ENCODE assay signal across 9 cellular contexts in the genomic region with DNA sequence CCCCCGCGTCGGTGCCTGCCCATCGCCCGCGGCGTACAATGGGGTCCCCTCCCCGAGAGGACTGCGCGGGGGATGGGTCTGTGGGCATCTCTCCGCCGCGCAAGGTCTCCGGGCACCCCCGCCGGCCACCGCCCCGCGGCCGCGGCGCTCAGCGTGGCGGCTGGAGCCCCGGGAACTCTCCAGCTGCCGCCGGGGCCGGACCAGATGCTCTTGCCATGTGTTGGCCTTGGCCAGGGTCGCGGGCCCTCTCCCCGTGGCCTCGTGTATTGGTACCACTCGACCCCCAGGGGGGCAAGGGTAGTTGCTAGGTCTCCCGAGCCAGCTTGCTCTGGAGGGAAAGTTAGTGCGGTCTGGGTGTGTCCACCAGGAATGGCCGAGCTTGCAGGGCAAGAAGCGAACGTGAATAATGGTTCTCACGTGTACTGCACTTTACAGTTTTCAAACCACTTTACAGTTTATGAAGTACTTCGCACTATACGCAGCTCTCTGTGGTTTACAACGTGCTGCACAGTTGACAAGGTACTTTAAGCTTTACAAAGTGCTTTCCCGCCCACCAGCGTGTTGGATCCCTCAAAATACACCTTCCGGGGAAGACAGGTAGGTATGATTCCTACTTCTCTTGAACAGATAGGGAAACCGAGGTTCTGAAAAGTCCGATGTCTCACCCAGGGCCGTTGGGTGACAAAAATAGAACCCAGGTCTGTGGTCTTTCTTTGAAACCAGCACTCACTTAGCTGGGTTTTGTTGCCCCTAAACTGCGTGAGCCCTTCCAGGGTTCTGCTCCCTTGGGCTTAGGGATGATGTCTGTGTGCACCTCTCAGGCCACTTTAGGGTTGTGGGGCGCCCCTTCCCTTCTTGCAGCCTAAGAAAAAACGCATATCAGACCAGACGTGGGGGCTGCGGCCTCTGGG. TPM values are rescaled to one million over a fixed set of nuclear protein-coding genes. Genes with fewer than 3 reads are reported as not detected.
A peak's percentile ranks its signal among the peaks of the same experiment; 100 is the strongest.
DNase-seq lines count a peak whose midpoint lies in the region; ATAC-seq, FAIRE-seq and TF ChIP-seq lines count a peak whose summit lies in the region.
"Had no signal": no experiment of that assay in that cellular context is flagged by ENCODE, and none has a peak within 500 bp of the region (broad histone marks: within the 10 kb centered on the region; RNA-seq: fewer than 3 reads in every experiment).

No MANE protein-coding gene starts in this region.

- H4K5ac ChIP-seq in H1 (ENCODE audit: insufficient read length, low read depth, low read length) = no peak overlapping the region

- H2BK120ac ChIP-seq in H1 (replicated peaks; ENCODE audit: low read depth, low read length) = no peak overlapping the region

- H3K4me3 ChIP-seq in NB4 (ENCODE audit: low read depth, low read length) (no peak overlapping the region), H1 (ENCODE audit: extremely low read depth in 1 of 4, insufficient read depth in 2 of 4, low read depth in 3 of 4, low read length in 4 of 4) (peak overlapping the region; percentile 40 to 57 (median 50)), neuron (ENCODE audit: low read length) (peak overlapping the region; percentile 53)

- H3K23me2 ChIP-seq in H1 (ENCODE audit: low read depth, low read length) = peaks cover 4% of the 10 kb centered on the region; the same call in 1 of the 2 replicates

- TF ChIP-seq CTCF in NB4 (IDR thresholded peaks at IDR 0.05; ENCODE audit: low read depth, low read length) (no peak), H1 (IDR thresholded peaks at IDR 0.05; ENCODE audit: control extremely low read depth in 1 of 3, insufficient read depth in 1 of 3, low read depth in 1 of 3, low read length in 3 of 3) (no peak)

- H2AK5ac ChIP-seq in H1 (ENCODE audit: low read depth, low read length) = no peak overlapping the region

- peak; percentile 67 for DNase-seq in DMS79 treated with DMSO at 0.1 percent for 48 hours (lab: John Stamatoyannopoulos, UW)
- DNase-seq in NB4 (ENCODE audit: low read depth) = peak; percentile 46
- no peak for DNase-seq in H1 (ENCODE audit: low read depth in 1 of 2, low spot score in 2 of 2)
- DNase-seq in HEK293T (ENCODE audit: extremely low spot score) = no peak
- DNase-seq in islet precursor cell = no peak

- H2AFZ ChIP-seq in H1 (ENCODE audit: low read length) = no peak overlapping the region
- H2AFZ ChIP-seq in neuron (ENCODE audit: low read depth, low read length) = no peak overlapping the region

- H3K4ac ChIP-seq in H1 (replicated peaks; ENCODE audit: insufficient read length, low read depth, low read length) = peak overlapping the region; percentile 39

- FAIRE-seq in H1 (lab: Jason Lieb, UNC) = no peak

- no peak overlapping the region for H3K27ac ChIP-seq in H1 (ENCODE audit: low read depth, low read length)

- no peak for TF ChIP-seq RAD21 in H1 (IDR thresholded peaks at IDR 0.05 in 1 of 2, conservative IDR thresholded peaks at IDR 0.05 in 1 of 2; ENCODE audit: low read depth in 2 of 2, low read length in 2 of 2)

- H3K18ac ChIP-seq in H1 (ENCODE audit: extremely low read depth, low read length) = 0 out of 2 replicates have a peak overlapping the region, but pooled peaks have one; percentile 62

- WGBS in H1 (ENCODE audit: extremely low coverage in 1 of 2, insufficient coverage in 1 of 2, insufficient read length in 1 of 2, insufficient replicate concordance in 2 of 2, low coverage in 1 of 2, low lambda C conversion rate in 2 of 2, missing lambda C conversion rate in 1 of 2), 2 experiments = 32% methylated on average over 43 of the region's 53 CpGs; no CpG with 5 or more reads in 1 of the 2 experiments

- no peaks in the 10 kb centered on the region for H3K36me3 ChIP-seq in H1 (ENCODE audit: control insufficient read depth in 2 of 4, insufficient read depth in 4 of 4, low read length in 3 of 4)
- H3K36me3 ChIP-seq in neuron (ENCODE audit: insufficient read depth, low read length) = peaks cover 6% of the 10 kb centered on the region

- H4K20me1 ChIP-seq in H1 (replicated peaks in 1 of 2; ENCODE audit: control insufficient read depth in 1 of 2, insufficient read depth in 2 of 2, low read length in 2 of 2) = peaks cover 5 to 6% of the 10 kb centered on the region in 2 experiments

- H3K79me1 ChIP-seq in H1 (ENCODE audit: low read depth, low read length) = peaks cover 3% of the 10 kb centered on the region; the same call in 1 of the 2 replicates

- H4K91ac ChIP-seq in H1 (replicated peaks; ENCODE audit: insufficient read length, low read length) = no peak overlapping the region

- TF ChIP-seq POLR2A in NB4 (IDR thresholded peaks at IDR 0.05; ENCODE audit: extremely low read depth, insufficient read length) (no peak), H1 (IDR thresholded peaks at IDR 0.05; ENCODE audit: control extremely low read depth in 1 of 2, low read depth in 2 of 2, low read length in 2 of 2) (no peak)

- no peak overlapping the region for H2BK20ac ChIP-seq in H1 (ENCODE audit: low read length)

- TF ChIP-seq EP300 in H1 (IDR thresholded peaks at IDR 0.05; ENCODE audit: borderline replicate concordance in 1 of 2, low read depth in 2 of 2, low read length in 2 of 2) = no peak

- no peak overlapping the region for H4K8ac ChIP-seq in H1 (ENCODE audit: extremely low read depth, insufficient read depth, low read length)

- peak overlapping the region; percentile 71 to 76 for H3K4me2 ChIP-seq in H1 (ENCODE audit: insufficient read depth in 1 of 2, low read depth in 2 of 2, low read length in 2 of 2)

- ATAC-seq in GM19467 (IDR thresholded peaks at IDR 0.05; ENCODE audit: unreplicated experiment) (no peak), esophagus mucosa (no peak)

- H3K27me3 ChIP-seq in H1 (replicated peaks in 1 of 4; ENCODE audit: control insufficient read depth in 3 of 4, extremely low read depth in 1 of 4, insufficient read depth in 3 of 4, low read length in 3 of 4) = peaks cover 7 to 24% (median 15%) of the 10 kb centered on the region in 4 experiments
- H3K27me3 ChIP-seq in neuron (ENCODE audit: insufficient read depth, low read length) = no peaks in the 10 kb centered on the region

- H3K9ac ChIP-seq in H1 (replicated peaks in 1 of 4; ENCODE audit: extremely low read depth in 1 of 4, low read depth in 3 of 4, low read length in 3 of 4) = no peak overlapping the region

- H3K4me1 ChIP-seq in H1 (replicated peaks in 1 of 4; ENCODE audit: control insufficient read depth in 3 of 4, insufficient read depth in 4 of 4, low read length in 3 of 4) = peaks cover 0 to 11% (median 5%) of the 10 kb centered on the region in 4 experiments; a peak in 5 of 7 replicates
- H3K4me1 ChIP-seq in neuron (ENCODE audit: insufficient read depth, low read length) = peaks cover 23% of the 10 kb centered on the region

- H3K56ac ChIP-seq in H1 (replicated peaks; ENCODE audit: insufficient read length, low read depth, low read length) = no peak overlapping the region

- H3K14ac ChIP-seq in H1 (ENCODE audit: insufficient read length) = no peak overlapping the region

- CTCF ChIA-PET in H1 (lab: Charles Lee; ENCODE audit: partially characterized antibody) (interaction anchor here (0.6 to 4.1 kb wide), 9 partner anchors 9 to 219 kb away, joined by 3 to 33 read pairs (median 3); no protein-coding TSS in a partner anchor), HEK293T (lab: Yijun Ruan, JAX) (no interaction called here)

- no peak overlapping the region for H2BK5ac ChIP-seq in H1 (ENCODE audit: low read depth, low read length)

- H2BK12ac ChIP-seq in H1 (ENCODE audit: low read depth, low read length) = no peak overlapping the region

- no peaks in the 10 kb centered on the region for H3K9me3 ChIP-seq in H1 (ENCODE audit: insufficient read depth in 2 of 2, low read depth in 1 of 2, low read length in 1 of 2)
- H3K9me3 ChIP-seq in neuron (ENCODE audit: low read length) = no peaks in the 10 kb centered on the region

- no peaks in the 10 kb centered on the region for H3K79me2 ChIP-seq in H1 (ENCODE audit: control insufficient read depth in 1 of 2, insufficient read depth in 2 of 2, low read length in 2 of 2)

- H2BK15ac ChIP-seq in H1 (ENCODE audit: low read length) = no peak overlapping the region

- POLR2A ChIA-PET in H1 (lab: Charles Lee; ENCODE audit: partially characterized antibody) = interaction anchor here (1.6 kb wide), 1 partner anchor 38 kb away, joined by 3 read pairs; no protein-coding TSS in a partner anchor
- POLR2A ChIA-PET in HEK293T (lab: Yijun Ruan, JAX) = interaction anchor here (0.7 kb wide), 1 partner anchor 31 kb away, joined by 3 read pairs; no protein-coding TSS in a partner anchor

- H3K23ac ChIP-seq in H1 (ENCODE audit: insufficient read length) = no peak overlapping the region

TF ChIP-seq in H1, 55 proteins besides CTCF, POLR2A, EP300 and RAD21 (continues in another document):
- TF ChIP-seq SUZ12 (IDR thresholded peaks at IDR 0.05; ENCODE audit: low read length) (peak; percentile 60), SIN3A (conservative IDR thresholded peaks at IDR 0.05 in 1 of 2, IDR thresholded peaks at IDR 0.05 in 1 of 2; ENCODE audit: low read depth in 1 of 2, low read length in 2 of 2) (no peak)

TF ChIP-seq in HEK293T, 16 proteins besides CTCF, POLR2A, EP300 and RAD21 (continues in another document):
- TF ChIP-seq, protein P1, sequence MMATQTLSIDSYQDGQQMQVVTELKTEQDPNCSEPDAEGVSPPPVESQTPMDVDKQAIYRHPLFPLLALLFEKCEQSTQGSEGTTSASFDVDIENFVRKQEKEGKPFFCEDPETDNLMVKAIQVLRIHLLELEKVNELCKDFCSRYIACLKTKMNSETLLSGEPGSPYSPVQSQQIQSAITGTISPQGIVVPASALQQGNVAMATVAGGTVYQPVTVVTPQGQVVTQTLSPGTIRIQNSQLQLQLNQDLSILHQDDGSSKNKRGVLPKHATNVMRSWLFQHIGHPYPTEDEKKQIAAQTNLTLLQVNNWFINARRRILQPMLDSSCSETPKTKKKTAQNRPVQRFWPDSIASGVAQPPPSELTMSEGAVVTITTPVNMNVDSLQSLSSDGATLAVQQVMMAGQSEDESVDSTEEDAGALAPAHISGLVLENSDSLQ (IDR thresholded peaks at IDR 0.05) = no peak

RNA-seq across cellular contexts. Expression of a gene that starts 1.2 kb away (rescaled TPM):
- 15.7 and 17.2 TPM in 2 replicates for total RNA-seq in H1 (2021; fragmentation: NEBNext Ultra II Directional; extraction: Animal tissue kit (Norgen Biotek cat#: 25700))
- 15.8 and 23.8 TPM in 2 replicates for polyA plus RNA-seq in H1 (2011; rRNA removed)
- polyA plus RNA-seq in H1 (2011; cell fraction: cytosol; rRNA removed) = 10.4 TPM
- polyA plus RNA-seq in H1 (2011; cell fraction: nucleus; rRNA removed) = 15.7 TPM
- polyA plus RNA-seq in H1 (2012, experiment 1 of 2) = 7.6 to 17.8 TPM (median 13.6 TPM) in 4 replicates
- 8.3 TPM for polyA plus RNA-seq in H1 (2012, experiment 2 of 2)
- 15.2 TPM for polyA plus RNA-seq in H1 (2013, experiment 1 of 2)
- polyA plus RNA-seq in H1 (2013, experiment 2 of 2) = 16.6 TPM
- 22.7 and 23.1 TPM in 2 replicates for polyA minus RNA-seq in H1 (2011; rRNA and poly(A)+ RNA removed)
- polyA minus RNA-seq in H1 (2011; cell fraction: cytosol; rRNA and poly(A)+ RNA removed) = 16.6 TPM
- polyA minus RNA-seq in H1 (2011; cell fraction: nucleus; rRNA and poly(A)+ RNA removed) = 15.3 TPM
- total RNA-seq in esophagus mucosa = 2.2 TPM

RNA-seq across cellular contexts. Expression of a gene that starts 58.8 kb away (rescaled TPM):
- not detected in 2 replicates for total RNA-seq in H1 (2021; fragmentation: NEBNext Ultra II Directional; extraction: Animal tissue kit (Norgen Biotek cat#: 25700))
- not detected in 2 replicates for polyA plus RNA-seq in H1 (2011; rRNA removed)
- not detected for polyA plus RNA-seq in H1 (2011; cell fraction: cytosol; rRNA removed)
- polyA plus RNA-seq in H1 (2011; cell fraction: nucleus; rRNA removed) = not detected
- not detected in 4 replicates for polyA plus RNA-seq in H1 (2012, experiment 1 of 2)
- not detected for polyA plus RNA-seq in H1 (2012, experiment 2 of 2)
- polyA plus RNA-seq in H1 (2013, experiment 1 of 2) = not detected
- polyA plus RNA-seq in H1 (2013, experiment 2 of 2) = not detected
- not detected in 2 replicates for polyA minus RNA-seq in H1 (2011; rRNA and poly(A)+ RNA removed)
- not detected for polyA minus RNA-seq in H1 (2011; cell fraction: cytosol; rRNA and poly(A)+ RNA removed)
- not detected for polyA minus RNA-seq in H1 (2011; cell fraction: nucleus; rRNA and poly(A)+ RNA removed)
- 14.4 TPM for total RNA-seq in esophagus mucosa
- total RNA-seq: M059J had no signal

Comparison
In these comparisons a context has a peak if more than half of its experiments do, and no peak if none do; other contexts are left out.
1. DNase-seq: peak in DMS79 treated with DMSO at 0.1 percent for 48 hours (single experiment) and NB4 (single experiment); none in H1 (0 of 2), HEK293T (single experiment) and islet precursor cell (single experiment).
2. RNA of a gene that starts 58.8 kb away (total RNA-seq): 14.4 TPM in esophagus mucosa (single experiment); not detected in H1; every median in the first group is over 10 times any median in the second.